In the genomic region with DNA sequence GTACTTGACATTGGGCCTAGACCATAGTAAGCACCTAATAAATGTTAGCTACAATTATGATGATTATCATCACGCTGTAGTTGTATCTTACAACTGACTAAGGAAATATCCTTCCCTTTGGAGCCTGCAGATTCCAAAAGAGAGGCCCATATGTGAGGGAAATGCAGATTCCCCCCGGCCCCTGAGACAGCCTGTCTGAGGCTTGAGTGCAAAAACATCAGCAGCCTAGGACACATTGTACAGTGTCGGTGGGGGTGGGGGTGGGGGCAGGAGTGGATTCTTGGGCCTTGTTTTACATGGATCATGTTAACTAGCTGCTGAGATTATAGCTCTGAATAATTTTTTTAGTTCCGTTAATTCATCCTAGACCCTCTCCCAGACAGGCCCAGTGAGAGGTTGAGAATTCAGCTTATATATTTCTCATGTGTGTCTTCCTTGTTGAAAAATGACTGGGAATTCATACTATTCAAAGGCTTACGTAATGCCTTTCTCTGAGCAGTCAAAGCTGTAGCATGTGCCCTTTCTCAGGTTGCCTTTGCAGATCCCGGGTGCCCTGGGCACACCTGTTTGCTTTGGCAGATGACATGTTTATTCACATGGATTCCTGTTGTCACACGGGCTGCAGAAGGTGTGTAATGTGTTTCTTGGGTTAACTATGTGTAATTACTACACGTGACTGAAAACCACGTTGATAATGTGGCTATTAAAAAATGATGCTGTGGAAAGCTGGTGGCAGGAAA, we compare ENCODE assay signal across 15 cellular contexts.
DNase-seq lines count a peak whose midpoint lies in the region; ATAC-seq, FAIRE-seq and TF ChIP-seq lines count a peak whose summit lies in the region.
"Had no signal": no experiment of that assay in that cellular context is flagged by ENCODE, and none has a peak within 500 bp of the region (broad histone marks: within the 10 kb centered on the region; RNA-seq: fewer than 3 reads in every experiment).

No MANE protein-coding gene starts in this region.

- CTCF ChIA-PET in HepG2 (lab: Yijun Ruan, JAX; ENCODE audit: low intra/inter-chr PET ratio, low total read pairs), result no interaction called here

- DNase-seq in HepG2 (ENCODE audit: low spot score) (no peak), NCI-H510A treated with DMSO at 0.1 percent for 48 hours (lab: John Stamatoyannopoulos, UW) (peak; percentile 57), upper lobe of right lung (no peak), AG20443 (ENCODE audit: low spot score) (no peak)
- DNase-seq: DND-41; effector memory CD8-positive, alpha-beta T cell; foreskin melanocyte; immature natural killer cell; NK-92 treated with Interleukin-12 subunit alpha and Interleukin-12 subunit beta, amount 100 ng/mL, for 24 hours had no signal

- H3K79me2 ChIP-seq in HepG2 (ENCODE audit: insufficient read depth, low read length), result no peaks in the 10 kb centered on the region

- POLR2A ChIA-PET in HepG2 (lab: Yijun Ruan, JAX), result no interaction called here

- no peaks in the 10 kb centered on the region for H3K27me3 ChIP-seq in liver (ENCODE audit: control insufficient read depth in 4 of 4, insufficient read depth in 4 of 4, low read length in 3 of 4)
- no peaks in the 10 kb centered on the region for H3K27me3 ChIP-seq in HepG2 (ENCODE audit: control insufficient read depth in 1 of 2, insufficient read depth in 2 of 2, low read length in 2 of 2)
- H3K27me3 ChIP-seq in upper lobe of right lung, result no peaks in the 10 kb centered on the region
- H3K27me3 ChIP-seq: tibial nerve had no signal

- TF ChIP-seq CTCF in liver (IDR thresholded peaks at IDR 0.05; ENCODE audit: low read depth, low read length, missing input control) (no peak), HepG2 (CRISPR knock-in tag; IDR thresholded peaks at IDR 0.05) (no peak), upper lobe of right lung (IDR thresholded peaks at IDR 0.05) (no peak)

- peak; percentile 66 to 68 for TF ChIP-seq RAD21 in liver (IDR thresholded peaks at IDR 0.05)
- TF ChIP-seq RAD21 in HepG2 (CRISPR knock-in tag; IDR thresholded peaks at IDR 0.05), result no peak

- H3K27ac ChIP-seq in liver (ENCODE audit: low read depth in 1 of 2, low read length in 2 of 2) (no peak overlapping the region), HepG2 (ENCODE audit: extremely low read length, insufficient read depth, low read length) (no peak overlapping the region), upper lobe of right lung (no peak overlapping the region)
- H3K27ac ChIP-seq: tibial nerve had no signal

- ATAC-seq in HepG2 (no peak), upper lobe of right lung (peak; percentile 77), HG03280 (IDR thresholded peaks at IDR 0.05; ENCODE audit: unreplicated experiment) (no peak), GM19324 (IDR thresholded peaks at IDR 0.05; ENCODE audit: low FRiP score, unreplicated experiment) (no peak)
- ATAC-seq: effector memory CD8-positive, alpha-beta T cell had no signal

- BruUV-seq in HepG2 (replicated peaks; lab: Mats Ljungman, UMichigan), result no TSS peak

- H2AFZ ChIP-seq in HepG2 (ENCODE audit: low read length), result no peak overlapping the region

- no peak for TF ChIP-seq POLR2A in HepG2 (IDR thresholded peaks at IDR 0.05; ENCODE audit: insufficient read depth in 1 of 2, low read depth in 2 of 2, low read length in 2 of 2)

- no peaks in the 10 kb centered on the region for H3K9me3 ChIP-seq in liver (ENCODE audit: control insufficient read depth in 4 of 4, low read length in 3 of 4)
- H3K9me3 ChIP-seq in HepG2 (ENCODE audit: low read length), result no peaks in the 10 kb centered on the region
- H3K9me3 ChIP-seq in upper lobe of right lung, result no peaks in the 10 kb centered on the region
- H3K9me3 ChIP-seq: tibial nerve had no signal

- no peak overlapping the region for H3K4me3 ChIP-seq in liver (ENCODE audit: low read depth in 1 of 3, low read length in 3 of 3)
- H3K4me3 ChIP-seq in HepG2 (replicated peaks in 1 of 3; ENCODE audit: insufficient read depth in 1 of 3, low read depth in 2 of 3, low read length in 3 of 3), result no peak overlapping the region
- no peak overlapping the region for H3K4me3 ChIP-seq in upper lobe of right lung
- H3K4me3 ChIP-seq: tibial nerve had no signal

- WGBS in liver, result 53% methylated on average over 9 of the region's 9 CpGs
- 94% methylated on average over 9 of the region's 9 CpGs for WGBS in HepG2 (ENCODE audit: low lambda C conversion rate)

- intact Hi-C loops in HepG2 (cut with micrococcal nuclease; ENCODE audit: unreplicated experiment) (no loop called here), upper lobe of right lung (cut with DNase I) (no loop called here)

- no peaks in the 10 kb centered on the region for H3K36me3 ChIP-seq in liver (ENCODE audit: control insufficient read depth in 4 of 4, insufficient read depth in 3 of 4, low read depth in 1 of 4, low read length in 3 of 4)
- peaks cover 0 to 4% of the 10 kb centered on the region in 2 experiments; a peak in 1 of 5 replicates for H3K36me3 ChIP-seq in HepG2 (replicated peaks in 1 of 2; ENCODE audit: control insufficient read depth in 1 of 2, insufficient read depth in 2 of 2, low read length in 2 of 2)
- no peaks in the 10 kb centered on the region for H3K36me3 ChIP-seq in upper lobe of right lung
- H3K36me3 ChIP-seq: tibial nerve had no signal

- H3K4me1 ChIP-seq in liver (ENCODE audit: control insufficient read depth in 4 of 4, insufficient read depth in 4 of 4, low read length in 3 of 4) (peaks cover 3 to 24% (median 16%) of the 10 kb centered on the region in 4 donors), HepG2 (ENCODE audit: insufficient read depth, low read length) (peaks cover 12% of the 10 kb centered on the region), upper lobe of right lung (peaks cover 21% of the 10 kb centered on the region)

- TF ChIP-seq EP300 in HepG2 (IDR thresholded peaks at IDR 0.05; ENCODE audit: low read depth in 2 of 2, low read length in 2 of 2) (no peak), HepG2 (CRISPR knock-in tag; IDR thresholded peaks at IDR 0.05; ENCODE audit: borderline replicate concordance) (no peak)

- H4K20me1 ChIP-seq in HepG2 (ENCODE audit: insufficient read depth, low read length), result no peaks in the 10 kb centered on the region

- in situ Hi-C loops in HepG2 (cut with HindIII; ENCODE audit: extremely low pct_ligation_motif_present, low pct_unique_long_range_greater_than_20kb), result no loop called here

- FAIRE-seq in HepG2 (lab: Jason Lieb, UNC) (no peak), islet of Langerhans (lab: Jason Lieb, UNC) (peak; percentile 21)
- FAIRE-seq: TTC549 had no signal

- H3K4me2 ChIP-seq in HepG2 (ENCODE audit: low read depth, low read length), result no peak overlapping the region

- no peak overlapping the region for H3K9ac ChIP-seq in liver (ENCODE audit: low read depth in 1 of 2, low read length in 2 of 2)
- no peak overlapping the region for H3K9ac ChIP-seq in HepG2 (ENCODE audit: insufficient read depth, low read depth, low read length)

TF ChIP-seq in liver, 16 proteins besides CTCF, POLR2A, EP300 and RAD21 (continues in another document):
- TF ChIP-seq FOXA1 (IDR thresholded peaks at IDR 0.05) (peak; percentile 98), HNF4A (conservative IDR thresholded peaks at IDR 0.05) (peak; percentile 59 to 81)
- TF ChIP-seq, protein P1, sequence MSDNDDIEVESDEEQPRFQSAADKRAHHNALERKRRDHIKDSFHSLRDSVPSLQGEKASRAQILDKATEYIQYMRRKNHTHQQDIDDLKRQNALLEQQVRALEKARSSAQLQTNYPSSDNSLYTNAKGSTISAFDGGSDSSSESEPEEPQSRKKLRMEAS (IDR thresholded peaks at IDR 0.05), result peak; percentile 93

TF ChIP-seq in HepG2, 621 proteins besides CTCF, POLR2A, EP300 and RAD21 (continues in another document):
- TF ChIP-seq KDM1A (CRISPR knock-in tag; IDR thresholded peaks at IDR 0.05) (no peak), NFRKB (IDR thresholded peaks at IDR 0.05) (no peak), SRY (CRISPR knock-in tag; IDR thresholded peaks at IDR 0.05) (no peak), ZKSCAN8 (CRISPR knock-in tag; IDR thresholded peaks at IDR 0.05; ENCODE audit: borderline replicate concordance) (no peak), SP1 (IDR thresholded peaks at IDR 0.05) (no peak), SP1 (CRISPR knock-in tag; IDR thresholded peaks at IDR 0.05) (no peak), ZBTB1 (CRISPR knock-in tag; IDR thresholded peaks at IDR 0.05; ENCODE audit: borderline replicate concordance) (no peak)
- TF ChIP-seq, protein P2, sequence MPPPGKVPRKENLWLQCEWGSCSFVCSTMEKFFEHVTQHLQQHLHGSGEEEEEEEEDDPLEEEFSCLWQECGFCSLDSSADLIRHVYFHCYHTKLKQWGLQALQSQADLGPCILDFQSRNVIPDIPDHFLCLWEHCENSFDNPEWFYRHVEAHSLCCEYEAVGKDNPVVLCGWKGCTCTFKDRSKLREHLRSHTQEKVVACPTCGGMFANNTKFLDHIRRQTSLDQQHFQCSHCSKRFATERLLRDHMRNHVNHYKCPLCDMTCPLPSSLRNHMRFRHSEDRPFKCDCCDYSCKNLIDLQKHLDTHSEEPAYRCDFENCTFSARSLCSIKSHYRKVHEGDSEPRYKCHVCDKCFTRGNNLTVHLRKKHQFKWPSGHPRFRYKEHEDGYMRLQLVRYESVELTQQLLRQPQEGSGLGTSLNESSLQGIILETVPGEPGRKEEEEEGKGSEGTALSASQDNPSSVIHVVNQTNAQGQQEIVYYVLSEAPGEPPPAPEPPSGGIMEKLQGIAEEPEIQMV (CRISPR knock-in tag; IDR thresholded peaks at IDR 0.05; ENCODE audit: low read depth), result no peak
- TF ChIP-seq, protein P3, sequence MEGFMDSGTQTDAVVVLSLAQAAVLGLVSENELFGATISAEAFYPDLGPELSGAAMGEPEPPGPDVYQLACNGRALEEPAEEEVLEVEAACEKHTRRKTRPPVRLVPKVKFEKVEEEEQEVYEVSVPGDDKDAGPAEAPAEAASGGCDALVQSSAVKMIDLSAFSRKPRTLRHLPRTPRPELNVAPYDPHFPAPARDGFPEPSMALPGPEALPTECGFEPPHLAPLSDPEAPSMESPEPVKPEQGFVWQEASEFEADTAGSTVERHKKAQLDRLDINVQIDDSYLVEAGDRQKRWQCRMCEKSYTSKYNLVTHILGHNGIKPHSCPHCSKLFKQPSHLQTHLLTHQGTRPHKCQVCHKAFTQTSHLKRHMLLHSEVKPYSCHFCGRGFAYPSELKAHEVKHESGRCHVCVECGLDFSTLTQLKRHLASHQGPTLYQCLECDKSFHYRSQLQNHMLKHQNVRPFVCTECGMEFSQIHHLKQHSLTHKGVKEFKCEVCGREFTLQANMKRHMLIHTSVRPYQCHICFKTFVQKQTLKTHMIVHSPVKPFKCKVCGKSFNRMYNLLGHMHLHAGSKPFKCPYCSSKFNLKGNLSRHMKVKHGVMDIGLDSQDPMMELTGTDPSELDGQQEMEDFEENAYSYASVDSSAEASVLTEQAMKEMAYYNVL (CRISPR knock-in tag; IDR thresholded peaks at IDR 0.05; ENCODE audit: borderline replicate concordance), result no peak
